Comparison of ENCODE assay signal across 1 cellular context in genomic region chr16:17031484-17032268, GRCh38.
A peak's percentile ranks its signal among the peaks of the same experiment; 100 is the strongest.
TF ChIP-seq lines count a peak whose summit lies in the region.

No MANE protein-coding gene starts in this region.

TF ChIP-seq in WTC11, 78 proteins besides CTCF, POLR2A, EP300 and RAD21 (continued from another document):
- TF ChIP-seq AFF4 (CRISPR knock-in tag; IDR thresholded peaks at IDR 0.05; ENCODE audit: borderline replicate concordance) (no peak), ESRRA (CRISPR knock-in tag; IDR thresholded peaks at IDR 0.05; ENCODE audit: borderline replicate concordance) (no peak), SP1 (CRISPR knock-in tag; conservative IDR thresholded peaks at IDR 0.05) (no peak), ZNF138 (CRISPR knock-in tag; conservative IDR thresholded peaks at IDR 0.05) (no peak), NFATC4 (CRISPR knock-in tag; IDR thresholded peaks at IDR 0.05) (peak; percentile 87), GRHL2 (CRISPR knock-in tag; IDR thresholded peaks at IDR 0.05; ENCODE audit: insufficient replicate concordance, severe bottlenecking) (no peak), NFE2L1 (CRISPR knock-in tag; IDR thresholded peaks at IDR 0.05) (no peak)
